Comparison of ENCODE assay signal across 8 cellular contexts in genomic region chr6:168865-169455, GRCh38.
DNase-seq lines count a peak whose midpoint lies in the region; ATAC-seq, FAIRE-seq and TF ChIP-seq lines count a peak whose summit lies in the region.

No MANE protein-coding gene starts in this region.

- FAIRE-seq in GM19239 (lab: Jason Lieb, UNC): peak; percentile 61

- H3K4me3 ChIP-seq in coronary artery: no peak overlapping the region

- DNase-seq in AG08396 (ENCODE audit: low spot score) (peak; percentile 62), GM19239 (ENCODE audit: insufficient read length, low spot score) (no peak), NCI-H82 (lab: John Stamatoyannopoulos, UW) (peak; percentile 74), coronary artery (ENCODE audit: low spot score) (no peak), middle frontal gyrus (ENCODE audit: extremely low spot score, low spot score) (peak; percentile 16)
- DNase-seq in activated CD4-positive, alpha-beta T cell treated with anti-CD3 and anti-CD28 coated beads, Interleukin-2, amount 50 U/mL, for 4 hours: no peak

- ATAC-seq in HG03342 (IDR thresholded peaks at IDR 0.05; ENCODE audit: unreplicated experiment) (no peak), GM19328 (IDR thresholded peaks at IDR 0.05; ENCODE audit: unreplicated experiment) (no peak)

- TF ChIP-seq CTCF in coronary artery (IDR thresholded peaks at IDR 0.05): peak; percentile 17

- no peak overlapping the region for H3K27ac ChIP-seq in coronary artery

Comparison
In these comparisons a context has a peak if more than half of its experiments do, and no peak if none do; other contexts are left out.
1. DNase-seq: peak in AG08396 (single experiment), NCI-H82 (single experiment) and middle frontal gyrus (single experiment); none in GM19239 (single experiment), coronary artery (single experiment) and activated CD4-positive, alpha-beta T cell treated with anti-CD3 and anti-CD28 coated beads, Interleukin-2, amount 50 U/mL, for 4 hours (0 of 2).